In genomic region chr16:22624759-22625533, GRCh38 we compare ENCODE assay signal across 18 cellular contexts.
A peak's percentile ranks its signal among the peaks of the same experiment; 100 is the strongest.
DNase-seq lines count a peak whose midpoint lies in the region; ATAC-seq and TF ChIP-seq lines count a peak whose summit lies in the region.
"Had no signal": no experiment of that assay in that cellular context is flagged by ENCODE, and none has a peak within 500 bp of the region (broad histone marks: within the 10 kb centered on the region; RNA-seq: fewer than 3 reads in every experiment).

No MANE protein-coding gene starts in this region.

- H3K9me3 ChIP-seq in upper lobe of right lung: no peaks in the 10 kb centered on the region
- no peaks in the 10 kb centered on the region for H3K9me3 ChIP-seq in prostate gland
- H3K9me3 ChIP-seq in A673 (ENCODE audit: low read depth, low read length, poor library complexity, severe bottlenecking): no peaks in the 10 kb centered on the region

- no peak for TF ChIP-seq POLR2A in prostate gland (IDR thresholded peaks at IDR 0.05)

- 52% methylated on average over 8 of the region's 8 CpGs for WGBS in prostate gland

- H3K4me1 ChIP-seq in upper lobe of right lung: no peaks in the 10 kb centered on the region
- no peaks in the 10 kb centered on the region for H3K4me1 ChIP-seq in prostate gland (replicated peaks)
- H3K4me1 ChIP-seq in A673 (ENCODE audit: insufficient read depth, low read length, poor library complexity, severe bottlenecking): no peaks in the 10 kb centered on the region

- no peak overlapping the region for H3K4me3 Mint-ChIP-seq in activated CD4-positive, alpha-beta T cell treated with anti-CD3 and anti-CD28 coated beads for 36 hours
- H3K4me3 Mint-ChIP-seq: CD14-positive monocyte, IgD-negative memory B cell had no signal

- BruUV-seq in A673 (replicated peaks; lab: Mats Ljungman, UMichigan): no TSS peak

- peak; percentile 27 for DNase-seq in activated CD4-positive, alpha-beta T cell treated with anti-CD3 and anti-CD28 coated beads for 36 hours
- DNase-seq in activated CD4-positive, alpha-beta T cell treated with anti-CD3 and anti-CD28 coated beads, Interleukin-2, amount 50 U/mL, for 48 hours: no peak
- peak; percentile 8 for DNase-seq in stimulated activated CD4-positive, alpha-beta T cell treated with anti-CD3 and anti-CD28 coated beads, Interleukin-1b, Interleukin-23, amount 100 ng/mL, for 48 hours
- no peak for DNase-seq in stimulated activated CD4-positive, alpha-beta T cell treated with anti-CD3 and anti-CD28 coated beads, Interleukin-4, amount 100 ng/mL, for 24 hours
- DNase-seq in epithelial cell of esophagus (ENCODE audit: low read depth) (peak; percentile 93), upper lobe of right lung (peak; percentile 51), prostate gland (ENCODE audit: low spot score) (no peak), A673 (ENCODE audit: low spot score) (no peak)
- DNase-seq: GOT3, Karpas-422, MM.1S, NCI-H2029, NCI-H345, NCI-H524 treated with DMSO at 0.1 percent for 48 hours, PC-3 had no signal

- no peak overlapping the region for H3K27ac Mint-ChIP-seq in activated CD4-positive, alpha-beta T cell treated with anti-CD3 and anti-CD28 coated beads for 36 hours
- H3K27ac Mint-ChIP-seq: CD14-positive monocyte, IgD-negative memory B cell had no signal

- H3K4me3 ChIP-seq in epithelial cell of esophagus (ENCODE audit: low read length) (no peak overlapping the region), upper lobe of right lung (no peak overlapping the region), prostate gland (no peak overlapping the region), A673 (ENCODE audit: low read depth, low read length, poor library complexity, severe bottlenecking) (no peak overlapping the region)

- CTCF ChIA-PET in activated CD4-positive, alpha-beta T cell treated with anti-CD3 and anti-CD28 coated beads for 36 hours (lab: Charles Lee): interaction anchor here (1.4 kb wide), 1 partner anchor 23 kb away, joined by 3 read pairs; no protein-coding TSS in a partner anchor
- CTCF ChIA-PET in A673 (lab: Charles Lee): no interaction called here

- H3K27me3 Mint-ChIP-seq in activated CD4-positive, alpha-beta T cell treated with anti-CD3 and anti-CD28 coated beads for 36 hours: no peaks in the 10 kb centered on the region
- H3K27me3 Mint-ChIP-seq: IgD-negative memory B cell had no signal

- H3K36me3 Mint-ChIP-seq in activated CD4-positive, alpha-beta T cell treated with anti-CD3 and anti-CD28 coated beads for 36 hours (ENCODE audit: low read depth): no peaks in the 10 kb centered on the region
- H3K36me3 Mint-ChIP-seq: CD14-positive monocyte, IgD-negative memory B cell had no signal

- TF ChIP-seq CTCF in epithelial cell of esophagus (IDR thresholded peaks at IDR 0.05; ENCODE audit: insufficient read depth, low read depth, low read length, missing control alignments): no peak
- no peak for TF ChIP-seq CTCF in upper lobe of right lung (IDR thresholded peaks at IDR 0.05)
- no peak for TF ChIP-seq CTCF in prostate gland (IDR thresholded peaks at IDR 0.05)
- TF ChIP-seq CTCF in A673 (conservative IDR thresholded peaks at IDR 0.05; ENCODE audit: low read depth, low read length): no peak

- ATAC-seq in activated CD4-positive, alpha-beta T cell treated with anti-CD3 and anti-CD28 coated beads for 36 hours: peak; percentile 55
- ATAC-seq in upper lobe of right lung: no peak

- H3K4me1 Mint-ChIP-seq in activated CD4-positive, alpha-beta T cell treated with anti-CD3 and anti-CD28 coated beads for 36 hours: no peaks in the 10 kb centered on the region
- H3K4me1 Mint-ChIP-seq: CD14-positive monocyte, IgD-negative memory B cell had no signal

- H3K27me3 ChIP-seq in upper lobe of right lung (peaks cover 33% of the 10 kb centered on the region), prostate gland (replicated peaks; ENCODE audit: insufficient read depth) (peaks cover 2% of the 10 kb centered on the region), A673 (replicated peaks; ENCODE audit: insufficient read depth, low read depth, low read length, poor library complexity) (peaks cover 10% of the 10 kb centered on the region)

- intact Hi-C loops in activated CD4-positive, alpha-beta T cell treated with anti-CD3 and anti-CD28 coated beads for 36 hours (cut with DNase I, micrococcal nuclease): no loop called here
- intact Hi-C loops in upper lobe of right lung (cut with DNase I): no loop called here
- intact Hi-C loops in prostate gland (cut with DNase I): no loop called here
- intact Hi-C loops in A673 (cut with micrococcal nuclease; ENCODE audit: unreplicated experiment): loop anchor here (5.0 kb wide), 1 partner anchor 47 kb away; no protein-coding TSS in a partner anchor

- POLR2A ChIA-PET in activated CD4-positive, alpha-beta T cell treated with anti-CD3 and anti-CD28 coated beads for 36 hours (lab: Charles Lee): no interaction called here
- POLR2A ChIA-PET in A673 (lab: Charles Lee; ENCODE audit: low non-redundant PET): no interaction called here

- H3K9me3 Mint-ChIP-seq in activated CD4-positive, alpha-beta T cell treated with anti-CD3 and anti-CD28 coated beads for 36 hours (ENCODE audit: low read depth): no peaks in the 10 kb centered on the region
- H3K9me3 Mint-ChIP-seq: IgD-negative memory B cell had no signal

- H3K36me3 ChIP-seq in upper lobe of right lung: no peaks in the 10 kb centered on the region
- no peaks in the 10 kb centered on the region for H3K36me3 ChIP-seq in prostate gland
- H3K36me3 ChIP-seq in A673 (ENCODE audit: insufficient read depth, low read length, poor library complexity, severe bottlenecking): no peaks in the 10 kb centered on the region

- no peak overlapping the region for H3K27ac ChIP-seq in upper lobe of right lung
- H3K27ac ChIP-seq in prostate gland: no peak overlapping the region
- H3K27ac ChIP-seq in A673 (ENCODE audit: low read depth, low read length, poor library complexity, severe bottlenecking): no peak overlapping the region
- H3K27ac ChIP-seq: 22Rv1 had no signal

Comparison
In these comparisons a context has a peak if more than half of its experiments do, and no peak if none do; other contexts are left out.
1. DNase-seq: peak in activated CD4-positive, alpha-beta T cell treated with anti-CD3 and anti-CD28 coated beads for 36 hours (single experiment), stimulated activated CD4-positive, alpha-beta T cell treated with anti-CD3 and anti-CD28 coated beads, Interleukin-1b, Interleukin-23, amount 100 ng/mL, for 48 hours (single experiment), epithelial cell of esophagus (single experiment) and upper lobe of right lung (single experiment); none in activated CD4-positive, alpha-beta T cell treated with anti-CD3 and anti-CD28 coated beads, Interleukin-2, amount 50 U/mL, for 48 hours (0 of 2), stimulated activated CD4-positive, alpha-beta T cell treated with anti-CD3 and anti-CD28 coated beads, Interleukin-4, amount 100 ng/mL, for 24 hours (single experiment), prostate gland (single experiment) and A673 (single experiment).